Comparison of ENCODE assay signal across 12 cellular contexts in genomic region chrX:54085666-54086065, GRCh38. TPM values are rescaled to one million over a fixed set of nuclear protein-coding genes. Genes with fewer than 3 reads are reported as not detected.
DNase-seq lines count a peak whose midpoint lies in the region; ATAC-seq and TF ChIP-seq lines count a peak whose summit lies in the region.
"Had no signal": no experiment of that assay in that cellular context is flagged by ENCODE, and none has a peak within 500 bp of the region (broad histone marks: within the 10 kb centered on the region; RNA-seq: fewer than 3 reads in every experiment).

No MANE protein-coding gene starts in this region.

- H3K27ac Mint-ChIP-seq in activated T-cell treated with anti-CD3 and anti-CD28 coated beads, Interleukin-2, amount 50 U/mL, for 24 hours, result peak overlapping the region; percentile 70
- no peak overlapping the region for H3K27ac Mint-ChIP-seq in activated T-helper 17 cell treated with anti-CD3 and anti-CD28 coated beads, Interleukin-2, amount 50 U/mL, for 72 hours
- H3K27ac Mint-ChIP-seq in CD4-positive, alpha-beta memory T cell, result no peak overlapping the region

- no peak overlapping the region for H3K4me3 Mint-ChIP-seq in activated T-cell treated with anti-CD3 and anti-CD28 coated beads, Interleukin-2, amount 50 U/mL, for 24 hours
- H3K4me3 Mint-ChIP-seq in activated T-helper 17 cell treated with anti-CD3 and anti-CD28 coated beads, Interleukin-2, amount 50 U/mL, for 72 hours, result no peak overlapping the region
- no peak overlapping the region for H3K4me3 Mint-ChIP-seq in CD4-positive, alpha-beta memory T cell

- intact Hi-C loops in psoas muscle (cut with DNase I), result no loop called here
- intact Hi-C loops in CD4-positive, alpha-beta memory T cell (cut with micrococcal nuclease), result no loop called here

- WGBS in psoas muscle, 3 donors, result 81 to 97% (median 95%) methylated on average over 6 of the region's 6 CpGs

- POLR2A ChIA-PET in CD4-positive, alpha-beta memory T cell (lab: Charles Lee; ENCODE audit: partially characterized antibody), result no interaction called here

- H3K4me3 ChIP-seq in psoas muscle, result no peak overlapping the region
- H3K4me3 ChIP-seq in CD4-positive, alpha-beta memory T cell (ENCODE audit: low read length in 2 of 2), result no peak overlapping the region

- H3K27ac ChIP-seq in psoas muscle, result no peak overlapping the region
- no peak overlapping the region for H3K27ac ChIP-seq in CD4-positive, alpha-beta memory T cell (ENCODE audit: low read depth, low read length)
- H3K27ac ChIP-seq: 22Rv1 had no signal

- CTCF ChIA-PET in CD4-positive, alpha-beta memory T cell (lab: Charles Lee; ENCODE audit: partially characterized antibody), result no interaction called here

- DNase-seq in activated T-cell treated with anti-CD3 and anti-CD28 coated beads, Interleukin-2, amount 50 U/mL, for 24 hours, result no peak
- DNase-seq in activated T-cell treated with anti-CD3 and anti-CD28 coated beads for 4 hours, result no peak
- peak; percentile 26 for DNase-seq in M059J (ENCODE audit: low read depth)
- DNase-seq in iris pigment epithelial cell (ENCODE audit: low read depth), result peak; percentile 28
- DNase-seq in psoas muscle, result no peak
- no peak for DNase-seq in NCI-H510A treated with DMSO at 0.1 percent for 48 hours (lab: John Stamatoyannopoulos, UW)
- DNase-seq in CD4-positive, alpha-beta memory T cell, result no peak
- DNase-seq: DMS53 had no signal

- peak; percentile 28 for ATAC-seq in activated T-helper 17 cell treated with anti-CD3 and anti-CD28 coated beads, Interleukin-2, amount 50 U/mL, for 72 hours (replicated peaks)
- ATAC-seq in psoas muscle, result no peak
- ATAC-seq: HCT116, HepG2 had no signal

- H3K4me1 ChIP-seq in psoas muscle, result no peaks in the 10 kb centered on the region
- no peaks in the 10 kb centered on the region for H3K4me1 ChIP-seq in CD4-positive, alpha-beta memory T cell (ENCODE audit: insufficient read depth, low read length)

- no peaks in the 10 kb centered on the region for H3K9me3 ChIP-seq in psoas muscle
- no peaks in the 10 kb centered on the region for H3K9me3 ChIP-seq in CD4-positive, alpha-beta memory T cell (ENCODE audit: control insufficient read depth in 1 of 2, low read length in 2 of 2)

- peaks cover 1% of the 10 kb centered on the region for H3K4me1 Mint-ChIP-seq in activated T-cell treated with anti-CD3 and anti-CD28 coated beads, Interleukin-2, amount 50 U/mL, for 24 hours (ENCODE audit: low read depth)
- no peaks in the 10 kb centered on the region for H3K4me1 Mint-ChIP-seq in activated T-helper 17 cell treated with anti-CD3 and anti-CD28 coated beads, Interleukin-2, amount 50 U/mL, for 72 hours
- H3K4me1 Mint-ChIP-seq in CD4-positive, alpha-beta memory T cell, result no peaks in the 10 kb centered on the region

- no peaks in the 10 kb centered on the region for H3K9me3 Mint-ChIP-seq in activated T-cell treated with anti-CD3 and anti-CD28 coated beads, Interleukin-2, amount 50 U/mL, for 24 hours
- H3K9me3 Mint-ChIP-seq in activated T-helper 17 cell treated with anti-CD3 and anti-CD28 coated beads, Interleukin-2, amount 50 U/mL, for 72 hours, result no peaks in the 10 kb centered on the region
- peaks cover 0 to 2% (median 0%) of the 10 kb centered on the region in 8 donors for H3K9me3 Mint-ChIP-seq in CD4-positive, alpha-beta memory T cell

- H3K27me3 ChIP-seq in psoas muscle (ENCODE audit: insufficient read depth in 3 of 3, low read length in 2 of 3), result no peaks in the 10 kb centered on the region
- H3K27me3 ChIP-seq in CD4-positive, alpha-beta memory T cell (ENCODE audit: insufficient read depth, low read length), result no peaks in the 10 kb centered on the region

- H3K36me3 Mint-ChIP-seq in activated T-cell treated with anti-CD3 and anti-CD28 coated beads, Interleukin-2, amount 50 U/mL, for 24 hours (ENCODE audit: low read depth), result peaks cover 9% of the 10 kb centered on the region
- H3K36me3 Mint-ChIP-seq in activated T-helper 17 cell treated with anti-CD3 and anti-CD28 coated beads, Interleukin-2, amount 50 U/mL, for 72 hours (ENCODE audit: low read depth), result peaks cover 18% of the 10 kb centered on the region
- peaks cover 8 to 19% of the 10 kb centered on the region in 2 donors for H3K36me3 Mint-ChIP-seq in CD4-positive, alpha-beta memory T cell

- no peaks in the 10 kb centered on the region for H3K27me3 Mint-ChIP-seq in activated T-cell treated with anti-CD3 and anti-CD28 coated beads, Interleukin-2, amount 50 U/mL, for 24 hours
- no peaks in the 10 kb centered on the region for H3K27me3 Mint-ChIP-seq in activated T-helper 17 cell treated with anti-CD3 and anti-CD28 coated beads, Interleukin-2, amount 50 U/mL, for 72 hours
- no peaks in the 10 kb centered on the region for H3K27me3 Mint-ChIP-seq in CD4-positive, alpha-beta memory T cell

- peaks cover 0 to 20% of the 10 kb centered on the region in 2 donors for H3K36me3 ChIP-seq in psoas muscle (ENCODE audit: insufficient read depth in 1 of 2, low read depth in 1 of 2)
- no peaks in the 10 kb centered on the region for H3K36me3 ChIP-seq in CD4-positive, alpha-beta memory T cell (ENCODE audit: insufficient read depth, low read length)

- no peak for TF ChIP-seq CTCF in psoas muscle (IDR thresholded peaks at IDR 0.05)

RNA-seq across cellular contexts. Expression of gene PHF8, which starts 41.4 kb away (rescaled TPM):
- total RNA-seq in M059J (2014; rRNA removed; shearing (Covaris generic)), result 8.4 and 17.4 TPM in 2 replicates
- total RNA-seq in activated T-helper 17 cell treated with anti-CD3 and anti-CD28 coated beads, Interleukin-2, amount 50 U/mL, for 72 hours, result 10 to 100 TPM; 40.1 to 49.9 TPM
- 10 to 100 TPM in 3 of 4 donors, 1 to 10 TPM in 1; 9.0 to 16.4 (median 11.9) TPM for total RNA-seq in psoas muscle
- 1 to 10 TPM; 3.6 to 8.8 (median 4.2) TPM for polyA plus RNA-seq in psoas muscle
- 10 to 100 TPM; 65.1 to 67.2 TPM for total RNA-seq in CD4-positive, alpha-beta memory T cell
- 10 to 100 TPM; 10.0 to 21.0 TPM for polyA plus RNA-seq in CD4-positive, alpha-beta memory T cell

Comparison
In these comparisons a context has a peak if more than half of its experiments do, and no peak if none do; other contexts are left out.
1. DNase-seq: peak in M059J (single experiment) and iris pigment epithelial cell (single experiment); none in activated T-cell treated with anti-CD3 and anti-CD28 coated beads, Interleukin-2, amount 50 U/mL, for 24 hours (single experiment), activated T-cell treated with anti-CD3 and anti-CD28 coated beads for 4 hours (single experiment), psoas muscle (0 of 2), NCI-H510A treated with DMSO at 0.1 percent for 48 hours (single experiment) and CD4-positive, alpha-beta memory T cell (0 of 5).